Comparison of ENCODE assay signal across 16 cellular contexts in the genomic region with DNA sequence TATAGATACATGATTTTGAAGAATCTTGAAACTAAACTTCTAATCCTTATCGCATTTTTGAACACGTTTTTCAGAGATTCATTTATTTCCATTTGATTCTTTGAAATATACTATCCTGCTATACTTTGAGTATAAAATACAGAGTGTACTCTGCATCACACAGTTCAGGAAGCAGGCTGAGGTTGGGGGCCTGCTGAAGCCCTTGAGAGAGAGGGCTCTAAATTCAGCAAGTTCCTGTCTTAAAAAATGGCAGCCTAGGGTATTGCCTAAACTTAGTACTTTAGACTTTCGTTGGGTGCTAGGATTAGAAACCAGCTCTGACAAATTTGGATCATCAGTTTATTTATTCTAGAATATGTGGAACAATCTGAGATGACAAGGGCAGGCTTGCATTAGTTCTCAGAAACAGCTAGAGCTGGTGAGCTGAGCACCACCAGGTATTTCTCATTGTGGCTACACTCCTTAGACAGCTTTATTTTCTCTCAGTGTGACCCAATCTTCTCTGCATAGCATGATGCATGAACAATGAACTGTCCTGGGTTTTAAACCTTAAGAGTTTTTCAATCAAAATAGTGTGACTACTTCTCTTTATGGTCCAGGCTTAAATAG. TPM values are rescaled to one million over a fixed set of nuclear protein-coding genes. Genes with fewer than 3 reads are reported as not detected.
DNase-seq lines count a peak whose midpoint lies in the region; ATAC-seq and TF ChIP-seq lines count a peak whose summit lies in the region.
"Had no signal": no experiment of that assay in that cellular context is flagged by ENCODE, and none has a peak within 500 bp of the region (broad histone marks: within the 10 kb centered on the region; RNA-seq: fewer than 3 reads in every experiment).

No MANE protein-coding gene starts in this region.

- no peak overlapping the region for H3K14ac ChIP-seq in IMR-90 (replicated peaks; ENCODE audit: low read depth, low read length)
- no peak overlapping the region for H3K14ac ChIP-seq in mesenchymal stem cell (ENCODE audit: low read length in 2 of 2)
- no peak overlapping the region for H3K14ac ChIP-seq in trophoblast cell (ENCODE audit: low read length)

- H3K4me1 Mint-ChIP-seq in endothelial cell (ENCODE audit: unreplicated experiment), result peaks cover 64% of the 10 kb centered on the region

- H3K4ac ChIP-seq in IMR-90 (ENCODE audit: low read depth, low read length) (no peak overlapping the region), mesenchymal stem cell (ENCODE audit: low read depth in 1 of 2, low read length in 2 of 2) (no peak overlapping the region), trophoblast cell (ENCODE audit: low read depth, low read length) (no peak overlapping the region)

- H3K9me3 ChIP-seq in IMR-90 (ENCODE audit: control insufficient read depth, insufficient read depth, low read length) (no peaks in the 10 kb centered on the region), mesenchymal stem cell (ENCODE audit: control insufficient read depth, low read length) (no peaks in the 10 kb centered on the region), trophoblast cell (ENCODE audit: insufficient read depth, low read depth, low read length) (no peaks in the 10 kb centered on the region), suprapubic skin (no peaks in the 10 kb centered on the region)

- H3K79me1 ChIP-seq in IMR-90 (ENCODE audit: low read depth in 1 of 2, low read length in 2 of 2) (peaks cover 0 to 17% of the 10 kb centered on the region in 2 experiments; a peak in 2 of 4 replicates), mesenchymal stem cell (replicated peaks; ENCODE audit: low read length, poor library complexity, severe bottlenecking) (peaks cover 1% of the 10 kb centered on the region), trophoblast cell (ENCODE audit: low read length) (no peaks in the 10 kb centered on the region)

- H3K9me1 ChIP-seq in IMR-90 (ENCODE audit: insufficient read depth, low read length), result no peaks in the 10 kb centered on the region; the same call in 1 of the 2 replicates

- no peak overlapping the region for H4K5ac ChIP-seq in IMR-90 (ENCODE audit: low read depth, low read length)

- DNase-seq in IMR-90 (no peak), endothelial cell (ENCODE audit: low spot score) (no peak), mesenchymal stem cell (peak; percentile 44), trophoblast cell (no peak), iPS-NIHi7 (ENCODE audit: extremely low spot score) (no peak), EL (no peak), suprapubic skin (ENCODE audit: low spot score in 2 of 2) (no peak)
- DNase-seq in stimulated activated CD4-positive, alpha-beta T cell treated with anti-CD3 and anti-CD28 coated beads, Interleukin-4, amount 100 ng/mL, for 4 hours, result no peak
- DNase-seq: KG1, NCI-H1417 treated with DMSO at 0.1 percent for 48 hours, NCI-H187 treated with DMSO at 0.1 percent for 48 hours, NCI-H226, NCI-H524, PC-3 had no signal

- no peak overlapping the region for H3K56ac ChIP-seq in IMR-90 (ENCODE audit: extremely low read depth, insufficient read depth, low read length)

- peaks cover 39% of the 10 kb centered on the region for H3K36me3 Mint-ChIP-seq in endothelial cell (ENCODE audit: low read depth, unreplicated experiment)

- TF ChIP-seq POLR2A in IMR-90 (IDR thresholded peaks at IDR 0.05; ENCODE audit: low read depth, low read length) (no peak), suprapubic skin (IDR thresholded peaks at IDR 0.05) (no peak)

- H3K4me2 ChIP-seq in IMR-90 (ENCODE audit: low read depth, low read length), result no peak overlapping the region
- H3K4me2 ChIP-seq in mesenchymal stem cell (ENCODE audit: low read length, poor library complexity, severe bottlenecking), result no peak overlapping the region
- H3K4me2 ChIP-seq in trophoblast cell (ENCODE audit: low read length), result no peak overlapping the region

- H4K20me1 ChIP-seq in IMR-90 (ENCODE audit: insufficient read depth, low read length), result no peaks in the 10 kb centered on the region

- peaks cover 16% of the 10 kb centered on the region for H3K9me3 Mint-ChIP-seq in endothelial cell (ENCODE audit: unreplicated experiment)

- no peak overlapping the region for H2AK9ac ChIP-seq in IMR-90 (replicated peaks; ENCODE audit: low read depth, low read length, poor library complexity)

- H2BK5ac ChIP-seq in IMR-90 (ENCODE audit: low read depth, low read length, poor library complexity, severe bottlenecking) (no peak overlapping the region), mesenchymal stem cell (ENCODE audit: low read depth, low read length, poor library complexity, severe bottlenecking) (no peak overlapping the region), trophoblast cell (ENCODE audit: low read depth, low read length, poor library complexity) (peak overlapping the region; percentile 76)

- no peaks in the 10 kb centered on the region for H3K79me2 ChIP-seq in trophoblast cell (ENCODE audit: control insufficient read depth, insufficient read depth, low read length, poor library complexity)

- no peak overlapping the region for H3K4me3 ChIP-seq in IMR-90 (ENCODE audit: insufficient read depth, low read depth, low read length)
- H3K4me3 ChIP-seq in mesenchymal stem cell (ENCODE audit: insufficient read depth in 1 of 2, low read depth in 1 of 2, low read length in 2 of 2), result no peak overlapping the region
- no peak overlapping the region for H3K4me3 ChIP-seq in trophoblast cell (ENCODE audit: low read depth, low read length)
- no peak overlapping the region for H3K4me3 ChIP-seq in suprapubic skin
- H3K4me3 ChIP-seq: GM12878 had no signal

- H4K91ac ChIP-seq in IMR-90 (ENCODE audit: insufficient read depth, low read depth, low read length), result no peak overlapping the region
- H4K91ac ChIP-seq in mesenchymal stem cell (ENCODE audit: low read length), result no peak overlapping the region
- peak overlapping the region; percentile 73 for H4K91ac ChIP-seq in trophoblast cell (ENCODE audit: low read depth, low read length)

- H3K4me1 ChIP-seq in IMR-90 (ENCODE audit: control insufficient read depth, insufficient read depth, low read length) (peaks cover 13% of the 10 kb centered on the region), mesenchymal stem cell (ENCODE audit: control insufficient read depth, insufficient read depth, low read depth, low read length) (peaks cover 1% of the 10 kb centered on the region), trophoblast cell (ENCODE audit: control insufficient read depth in 1 of 2, insufficient read depth in 2 of 2, low read length in 2 of 2) (peaks cover 0 to 2% of the 10 kb centered on the region in 2 experiments), suprapubic skin (no peaks in the 10 kb centered on the region)

- peak; percentile 12; the same call in 1 of the 2 replicates for ATAC-seq in IMR-90 (ENCODE audit: low read depth)
- ATAC-seq: GM12878, PC-3 had no signal

- no peak for TF ChIP-seq RAD21 in IMR-90 (IDR thresholded peaks at IDR 0.05; ENCODE audit: low read length)

- H4K12ac ChIP-seq in trophoblast cell (ENCODE audit: low read depth, low read length), result no peak overlapping the region

- H2BK20ac ChIP-seq in IMR-90 (ENCODE audit: low read depth, low read length), result no peak overlapping the region

- BruUV-seq in IMR-90 (replicated peaks; lab: Mats Ljungman, UMichigan), result no TSS peak

- no peak for TF ChIP-seq EP300 in suprapubic skin (IDR thresholded peaks at IDR 0.05)

- H3K9ac ChIP-seq in IMR-90 (ENCODE audit: low read depth, low read length) (no peak overlapping the region), mesenchymal stem cell (ENCODE audit: low read length) (no peak overlapping the region), trophoblast cell (ENCODE audit: low read length) (no peak overlapping the region)

- H2AFZ ChIP-seq in IMR-90 (replicated peaks; ENCODE audit: low read length, poor library complexity) (no peak overlapping the region), mesenchymal stem cell (ENCODE audit: low read depth, low read length) (no peak overlapping the region), trophoblast cell (ENCODE audit: insufficient read depth, low read length, poor library complexity) (peak overlapping the region; percentile 41)

- POLR2A ChIA-PET in IMR-90 (lab: Charles Lee; ENCODE audit: unreplicated experiment), result interaction anchor here (0.7 kb wide), 1 partner anchor 62 kb away, joined by 6 read pairs; no protein-coding TSS in a partner anchor

- H4K8ac ChIP-seq in IMR-90 (ENCODE audit: low read depth in 2 of 2, low read length in 2 of 2), result no peak overlapping the region
- no peak overlapping the region for H4K8ac ChIP-seq in mesenchymal stem cell (ENCODE audit: low read length)
- no peak overlapping the region for H4K8ac ChIP-seq in trophoblast cell (ENCODE audit: low read depth, low read length)

- H2BK12ac ChIP-seq in mesenchymal stem cell (ENCODE audit: low read length in 2 of 2) (no peak overlapping the region), trophoblast cell (ENCODE audit: low read length) (peak overlapping the region; percentile 87)

- no peak overlapping the region for H2BK15ac ChIP-seq in IMR-90 (ENCODE audit: low read depth, low read length)
- H2BK15ac ChIP-seq in mesenchymal stem cell (ENCODE audit: low read depth, poor library complexity, severe bottlenecking), result no peak overlapping the region

- dilution Hi-C loops in IMR-90 (cut with HindIII; ENCODE audit: low sequenced_read_pairs, unreplicated experiment), result no loop called here

- H3K36me3 ChIP-seq in IMR-90 (ENCODE audit: control insufficient read depth, insufficient read depth, low read length) (peaks cover 3% of the 10 kb centered on the region; the same call in 1 of the 2 replicates), mesenchymal stem cell (ENCODE audit: control insufficient read depth in 1 of 2, insufficient read depth in 2 of 2, low read depth in 1 of 2, low read length in 2 of 2) (no peaks in the 10 kb centered on the region), trophoblast cell (ENCODE audit: control insufficient read depth in 1 of 2, insufficient read depth in 2 of 2, low read length in 2 of 2) (no peaks in the 10 kb centered on the region), suprapubic skin (no peaks in the 10 kb centered on the region)

- no peak overlapping the region for H2AK5ac ChIP-seq in IMR-90 (ENCODE audit: low read depth, low read length)
- no peak overlapping the region for H2AK5ac ChIP-seq in mesenchymal stem cell (ENCODE audit: low read length, severe bottlenecking)
- H2AK5ac ChIP-seq in trophoblast cell (ENCODE audit: low read length), result no peak overlapping the region

- no peak overlapping the region for H2BK120ac ChIP-seq in IMR-90 (ENCODE audit: low read depth, low read length)
- H2BK120ac ChIP-seq in mesenchymal stem cell (ENCODE audit: low read depth, low read length), result no peak overlapping the region
- H2BK120ac ChIP-seq in trophoblast cell (ENCODE audit: insufficient read depth, low read length, poor library complexity), result peak overlapping the region; percentile 60

- H3K27me3 Mint-ChIP-seq in endothelial cell (ENCODE audit: unreplicated experiment), result peaks cover 15% of the 10 kb centered on the region

- H3K4me3 Mint-ChIP-seq in endothelial cell (ENCODE audit: unreplicated experiment), result no peak overlapping the region

- CTCF ChIA-PET in IMR-90 (lab: Yijun Ruan, JAX), result interaction anchor here (1.1 kb wide), 1 partner anchor 76 kb away, joined by 3 read pairs; no protein-coding TSS in a partner anchor

- in situ Hi-C loops in IMR-90 (cut with MboI; ENCODE audit: low sequenced_read_pairs), result loop anchor here (10.0 kb wide), 1 partner anchor 1910 kb away; no protein-coding TSS in a partner anchor

- H3K18ac ChIP-seq in IMR-90 (ENCODE audit: low read depth, low read length) (no peak overlapping the region), mesenchymal stem cell (ENCODE audit: low read depth in 1 of 2, low read length in 2 of 2) (peak overlapping the region in 1 of 2 experiments; percentile 43), trophoblast cell (ENCODE audit: low read length) (no peak overlapping the region)

- H3K27ac Mint-ChIP-seq in endothelial cell (ENCODE audit: unreplicated experiment), result peak overlapping the region; percentile 31

- TF ChIP-seq CTCF in IMR-90 (conservative IDR thresholded peaks at IDR 0.05; ENCODE audit: low read depth, low read length), result no peak
- no peak for TF ChIP-seq CTCF in endothelial cell (IDR thresholded peaks at IDR 0.05; ENCODE audit: unreplicated experiment)
- no peak for TF ChIP-seq CTCF in suprapubic skin (IDR thresholded peaks at IDR 0.05)

- H3K27me3 ChIP-seq in IMR-90 (ENCODE audit: control insufficient read depth, insufficient read depth, low read length) (no peaks in the 10 kb centered on the region), mesenchymal stem cell (ENCODE audit: control insufficient read depth in 1 of 2, insufficient read depth in 1 of 2, low read length in 2 of 2) (no peaks in the 10 kb centered on the region), trophoblast cell (ENCODE audit: insufficient read depth, low read length) (no peaks in the 10 kb centered on the region), suprapubic skin (no peaks in the 10 kb centered on the region)

- no peak overlapping the region for H3K27ac ChIP-seq in IMR-90 (ENCODE audit: insufficient read depth, low read length)
- no peak overlapping the region for H3K27ac ChIP-seq in mesenchymal stem cell (ENCODE audit: low read length, poor library complexity, severe bottlenecking)
- H3K27ac ChIP-seq in trophoblast cell (ENCODE audit: low read depth, low read length), result no peak overlapping the region
- no peak overlapping the region for H3K27ac ChIP-seq in suprapubic skin
- H3K27ac ChIP-seq: RWPE1 had no signal

- H3K23ac ChIP-seq in IMR-90 (ENCODE audit: low read depth, low read length) (no peak overlapping the region), mesenchymal stem cell (ENCODE audit: low read length in 2 of 2) (no peak overlapping the region), trophoblast cell (ENCODE audit: low read length) (no peak overlapping the region)

- WGBS in IMR-90 (ENCODE audit: extremely low coverage in 2 of 2, insufficient read length in 1 of 2), 2 experiments, result no CpG with 5 or more reads among the region's 3 CpGs
- WGBS in mesenchymal stem cell, result 54% methylated on average over 1 of the region's 3 CpGs
- WGBS in trophoblast cell (ENCODE audit: extremely low coverage, insufficient coverage, insufficient read length), result no CpG with 5 or more reads among the region's 3 CpGs
- WGBS in suprapubic skin, result 71% methylated on average over 3 of the region's 3 CpGs

- intact Hi-C loops in IMR-90 (cut with micrococcal nuclease), result no loop called here

RNA-seq across cellular contexts. Expression of a gene that starts 49.1 kb away (rescaled TPM):
- total RNA-seq in IMR-90 (2012; rRNA removed) (83.0 and 93.9 TPM in 2 replicates), endothelial cell (ENCODE audit: unreplicated experiment) (735 TPM), suprapubic skin (10 to 100 TPM in 3 of 4 donors, 1 to 10 TPM in 1; 6.3 to 23.1 (median 18.0) TPM)
- 25.6 and 33.9 TPM in 2 replicates for polyA plus RNA-seq in IMR-90 (2012; rRNA removed)
- 5.4 and 6.5 TPM in 2 replicates for polyA plus RNA-seq in IMR-90 (2012; cell fraction: cytosol; rRNA removed)
- polyA plus RNA-seq in IMR-90 (2012; cell fraction: nucleus; rRNA removed; ENCODE audit: low replicate concordance), result 2.1 and 22.1 TPM in 2 replicates
- polyA plus RNA-seq in mesenchymal stem cell (2013, experiment 1 of 2), result 486 TPM
- 510 TPM for polyA plus RNA-seq in mesenchymal stem cell (2013, experiment 2 of 2)
- 210 and 216 TPM in 2 replicates for polyA plus RNA-seq in trophoblast cell (2013)

RNA-seq across cellular contexts. Expression of a gene that starts 57.1 kb away (rescaled TPM):
- total RNA-seq in IMR-90 (2012; rRNA removed) (2.5 and 3.0 TPM in 2 replicates), endothelial cell (ENCODE audit: unreplicated experiment) (129 TPM), suprapubic skin (10 to 100 TPM; 16.1 to 31.1 (median 17.6) TPM)
- polyA plus RNA-seq in IMR-90 (2012; rRNA removed), result 0.65 and 0.66 TPM in 2 replicates
- 0.25 and 0.27 TPM in 2 replicates for polyA plus RNA-seq in IMR-90 (2012; cell fraction: cytosol; rRNA removed)
- polyA plus RNA-seq in IMR-90 (2012; cell fraction: nucleus; rRNA removed; ENCODE audit: low replicate concordance), result 0.12 and 0.66 TPM in 2 replicates
- 3.4 TPM for polyA plus RNA-seq in mesenchymal stem cell (2013, experiment 1 of 2)
- 3.4 TPM for polyA plus RNA-seq in mesenchymal stem cell (2013, experiment 2 of 2)
- 0.35 and 0.40 TPM in 2 replicates for polyA plus RNA-seq in trophoblast cell (2013)
- total RNA-seq: PC-3 had no signal
